Comparison of ENCODE assay signal across 1 cellular context in the genomic region with DNA sequence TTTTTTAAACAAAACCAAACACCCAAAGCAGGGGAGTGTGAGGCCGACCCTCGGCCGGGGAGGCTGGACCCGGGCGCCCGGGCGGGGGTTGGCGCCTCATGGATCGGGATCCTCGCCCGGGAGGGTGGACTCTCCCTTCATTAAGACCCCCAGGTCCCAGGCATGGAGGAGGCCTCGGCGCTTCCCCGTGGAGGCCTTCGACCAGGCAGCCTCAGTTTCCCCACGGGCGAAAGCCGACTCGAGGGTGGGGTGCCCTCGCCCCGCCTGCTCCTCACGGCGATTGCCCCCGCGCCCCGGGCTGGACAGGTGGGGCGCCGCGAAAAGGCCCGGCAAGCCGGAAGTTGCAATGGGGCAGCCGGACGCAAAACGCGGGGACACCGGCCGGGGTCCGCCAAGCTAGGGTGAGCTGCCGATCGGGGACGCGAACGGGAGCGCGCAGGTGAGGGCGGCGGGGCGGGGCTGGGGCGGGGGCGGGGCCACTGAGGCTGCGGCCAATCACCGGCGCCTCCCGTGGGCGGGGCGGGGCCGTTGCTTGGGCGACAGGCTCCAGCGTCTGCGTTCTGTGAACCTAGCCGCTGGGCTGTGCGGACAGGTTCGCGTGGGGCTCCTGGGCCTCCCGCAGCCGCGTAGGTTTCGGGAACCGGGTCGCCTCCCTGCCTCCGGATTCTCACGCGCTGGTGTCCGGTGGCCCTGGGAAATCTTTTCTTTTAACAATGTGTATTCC.
TF ChIP-seq lines count a peak whose summit lies in the region.

No MANE protein-coding gene starts in this region.

TF ChIP-seq in HEK293, 187 proteins besides CTCF, POLR2A, EP300 and RAD21 (continued from another document and continues in another):
- TF ChIP-seq, protein P1, sequence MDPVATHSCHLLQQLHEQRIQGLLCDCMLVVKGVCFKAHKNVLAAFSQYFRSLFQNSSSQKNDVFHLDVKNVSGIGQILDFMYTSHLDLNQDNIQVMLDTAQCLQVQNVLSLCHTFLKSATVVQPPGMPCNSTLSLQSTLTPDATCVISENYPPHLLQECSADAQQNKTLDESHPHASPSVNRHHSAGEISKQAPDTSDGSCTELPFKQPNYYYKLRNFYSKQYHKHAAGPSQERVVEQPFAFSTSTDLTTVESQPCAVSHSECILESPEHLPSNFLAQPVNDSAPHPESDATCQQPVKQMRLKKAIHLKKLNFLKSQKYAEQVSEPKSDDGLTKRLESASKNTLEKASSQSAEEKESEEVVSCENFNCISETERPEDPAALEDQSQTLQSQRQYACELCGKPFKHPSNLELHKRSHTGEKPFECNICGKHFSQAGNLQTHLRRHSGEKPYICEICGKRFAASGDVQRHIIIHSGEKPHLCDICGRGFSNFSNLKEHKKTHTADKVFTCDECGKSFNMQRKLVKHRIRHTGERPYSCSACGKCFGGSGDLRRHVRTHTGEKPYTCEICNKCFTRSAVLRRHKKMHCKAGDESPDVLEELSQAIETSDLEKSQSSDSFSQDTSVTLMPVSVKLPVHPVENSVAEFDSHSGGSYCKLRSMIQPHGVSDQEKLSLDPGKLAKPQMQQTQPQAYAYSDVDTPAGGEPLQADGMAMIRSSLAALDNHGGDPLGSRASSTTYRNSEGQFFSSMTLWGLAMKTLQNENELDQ (tag by site-specific recombination; IDR thresholded peaks at IDR 0.05; ENCODE audit: low read depth): no peak
- TF ChIP-seq, protein P2, sequence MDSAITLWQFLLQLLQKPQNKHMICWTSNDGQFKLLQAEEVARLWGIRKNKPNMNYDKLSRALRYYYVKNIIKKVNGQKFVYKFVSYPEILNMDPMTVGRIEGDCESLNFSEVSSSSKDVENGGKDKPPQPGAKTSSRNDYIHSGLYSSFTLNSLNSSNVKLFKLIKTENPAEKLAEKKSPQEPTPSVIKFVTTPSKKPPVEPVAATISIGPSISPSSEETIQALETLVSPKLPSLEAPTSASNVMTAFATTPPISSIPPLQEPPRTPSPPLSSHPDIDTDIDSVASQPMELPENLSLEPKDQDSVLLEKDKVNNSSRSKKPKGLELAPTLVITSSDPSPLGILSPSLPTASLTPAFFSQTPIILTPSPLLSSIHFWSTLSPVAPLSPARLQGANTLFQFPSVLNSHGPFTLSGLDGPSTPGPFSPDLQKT (IDR thresholded peaks at IDR 0.05; ENCODE audit: borderline replicate concordance, low read depth, low read length): no peak
- TF ChIP-seq ZNF626 (tag by site-specific recombination; IDR thresholded peaks at IDR 0.05): no peak
- no peak for TF ChIP-seq GLI2 (tag by site-specific recombination; IDR thresholded peaks at IDR 0.05; ENCODE audit: borderline replicate concordance, low read depth)
- peak; percentile 64 for TF ChIP-seq GLIS1 (tag by site-specific recombination; IDR thresholded peaks at IDR 0.05)
- TF ChIP-seq, protein P3, sequence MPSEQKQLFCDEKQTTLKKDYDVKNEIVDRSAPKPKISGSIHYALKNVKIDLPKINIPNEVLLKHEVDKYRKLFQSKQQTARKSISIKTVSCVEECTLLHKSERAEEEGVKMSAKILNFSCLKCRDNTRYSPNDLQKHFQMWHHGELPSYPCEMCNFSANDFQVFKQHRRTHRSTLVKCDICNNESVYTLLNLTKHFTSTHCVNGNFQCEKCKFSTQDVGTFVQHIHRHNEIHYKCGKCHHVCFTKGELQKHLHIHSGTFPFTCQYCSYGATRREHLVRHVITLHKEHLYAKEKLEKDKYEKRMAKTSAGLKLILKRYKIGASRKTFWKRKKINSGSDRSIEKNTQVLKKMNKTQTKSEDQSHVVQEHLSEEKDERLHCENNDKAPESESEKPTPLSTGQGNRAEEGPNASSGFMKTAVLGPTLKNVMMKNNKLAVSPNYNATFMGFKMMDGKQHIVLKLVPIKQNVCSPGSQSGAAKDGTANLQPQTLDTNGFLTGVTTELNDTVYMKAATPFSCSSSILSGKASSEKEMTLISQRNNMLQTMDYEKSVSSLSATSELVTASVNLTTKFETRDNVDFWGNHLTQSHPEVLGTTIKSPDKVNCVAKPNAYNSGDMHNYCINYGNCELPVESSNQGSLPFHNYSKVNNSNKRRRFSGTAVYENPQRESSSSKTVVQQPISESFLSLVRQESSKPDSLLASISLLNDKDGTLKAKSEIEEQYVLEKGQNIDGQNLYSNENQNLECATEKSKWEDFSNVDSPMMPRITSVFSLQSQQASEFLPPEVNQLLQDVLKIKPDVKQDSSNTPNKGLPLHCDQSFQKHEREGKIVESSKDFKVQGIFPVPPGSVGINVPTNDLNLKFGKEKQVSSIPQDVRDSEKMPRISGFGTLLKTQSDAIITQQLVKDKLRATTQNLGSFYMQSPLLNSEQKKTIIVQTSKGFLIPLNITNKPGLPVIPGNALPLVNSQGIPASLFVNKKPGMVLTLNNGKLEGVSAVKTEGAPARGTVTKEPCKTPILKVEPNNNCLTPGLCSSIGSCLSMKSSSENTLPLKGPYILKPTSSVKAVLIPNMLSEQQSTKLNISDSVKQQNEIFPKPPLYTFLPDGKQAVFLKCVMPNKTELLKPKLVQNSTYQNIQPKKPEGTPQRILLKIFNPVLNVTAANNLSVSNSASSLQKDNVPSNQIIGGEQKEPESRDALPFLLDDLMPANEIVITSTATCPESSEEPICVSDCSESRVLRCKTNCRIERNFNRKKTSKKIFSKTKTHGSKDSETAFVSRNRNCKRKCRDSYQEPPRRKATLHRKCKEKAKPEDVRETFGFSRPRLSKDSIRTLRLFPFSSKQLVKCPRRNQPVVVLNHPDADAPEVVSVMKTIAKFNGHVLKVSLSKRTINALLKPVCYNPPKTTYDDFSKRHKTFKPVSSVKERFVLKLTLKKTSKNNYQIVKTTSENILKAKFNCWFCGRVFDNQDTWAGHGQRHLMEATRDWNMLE (tag by site-specific recombination; conservative IDR thresholded peaks at IDR 0.05; ENCODE audit: low read depth): peak; percentile 53; the same call in 1 of the 2 replicates
- no peak for TF ChIP-seq ZNF555 (tag by site-specific recombination; conservative IDR thresholded peaks at IDR 0.05)
- TF ChIP-seq SALL2 (tag by site-specific recombination; IDR thresholded peaks at IDR 0.05; ENCODE audit: borderline replicate concordance): no peak
- TF ChIP-seq, protein P4, sequence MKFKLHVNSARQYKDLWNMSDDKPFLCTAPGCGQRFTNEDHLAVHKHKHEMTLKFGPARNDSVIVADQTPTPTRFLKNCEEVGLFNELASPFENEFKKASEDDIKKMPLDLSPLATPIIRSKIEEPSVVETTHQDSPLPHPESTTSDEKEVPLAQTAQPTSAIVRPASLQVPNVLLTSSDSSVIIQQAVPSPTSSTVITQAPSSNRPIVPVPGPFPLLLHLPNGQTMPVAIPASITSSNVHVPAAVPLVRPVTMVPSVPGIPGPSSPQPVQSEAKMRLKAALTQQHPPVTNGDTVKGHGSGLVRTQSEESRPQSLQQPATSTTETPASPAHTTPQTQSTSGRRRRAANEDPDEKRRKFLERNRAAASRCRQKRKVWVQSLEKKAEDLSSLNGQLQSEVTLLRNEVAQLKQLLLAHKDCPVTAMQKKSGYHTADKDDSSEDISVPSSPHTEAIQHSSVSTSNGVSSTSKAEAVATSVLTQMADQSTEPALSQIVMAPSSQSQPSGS (tag by site-specific recombination; IDR thresholded peaks at IDR 0.05; ENCODE audit: low read depth): no peak
- TF ChIP-seq ZNF433 (tag by site-specific recombination; IDR thresholded peaks at IDR 0.05; ENCODE audit: low read depth): no peak
- TF ChIP-seq ZNF354C (tag by site-specific recombination; IDR thresholded peaks at IDR 0.05; ENCODE audit: borderline replicate concordance, low read depth): no peak
- no peak for TF ChIP-seq ZNF426 (tag by site-specific recombination; IDR thresholded peaks at IDR 0.05)
- TF ChIP-seq BCL11B (tag by site-specific recombination; IDR thresholded peaks at IDR 0.05; ENCODE audit: low read depth): peak; percentile 90
- TF ChIP-seq, protein P5, sequence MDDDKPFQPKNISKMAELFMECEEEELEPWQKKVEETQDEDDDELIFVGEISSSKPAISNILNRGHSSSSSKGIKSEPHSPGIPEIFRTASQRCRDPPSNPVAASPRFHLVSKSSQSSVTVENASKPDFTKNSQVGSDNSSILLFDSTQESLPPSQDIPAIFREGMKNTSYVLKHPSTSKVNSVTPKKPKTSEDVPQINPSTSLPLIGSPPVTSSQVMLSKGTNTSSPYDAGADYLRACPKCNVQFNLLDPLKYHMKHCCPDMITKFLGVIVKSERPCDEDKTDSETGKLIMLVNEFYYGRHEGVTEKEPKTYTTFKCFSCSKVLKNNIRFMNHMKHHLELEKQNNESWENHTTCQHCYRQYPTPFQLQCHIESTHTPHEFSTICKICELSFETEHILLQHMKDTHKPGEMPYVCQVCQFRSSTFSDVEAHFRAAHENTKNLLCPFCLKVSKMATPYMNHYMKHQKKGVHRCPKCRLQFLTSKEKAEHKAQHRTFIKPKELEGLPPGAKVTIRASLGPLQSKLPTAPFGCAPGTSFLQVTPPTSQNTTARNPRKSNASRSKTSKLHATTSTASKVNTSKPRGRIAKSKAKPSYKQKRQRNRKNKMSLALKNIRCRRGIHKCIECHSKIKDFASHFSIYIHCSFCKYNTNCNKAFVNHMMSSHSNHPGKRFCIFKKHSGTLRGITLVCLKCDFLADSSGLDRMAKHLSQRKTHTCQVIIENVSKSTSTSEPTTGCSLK (tag by site-specific recombination; IDR thresholded peaks at IDR 0.05): no peak
- TF ChIP-seq SCRT1 (tag by site-specific recombination; IDR thresholded peaks at IDR 0.05; ENCODE audit: borderline replicate concordance): peak; percentile 56; the same call in 1 of the 2 replicates
- TF ChIP-seq, protein P6, sequence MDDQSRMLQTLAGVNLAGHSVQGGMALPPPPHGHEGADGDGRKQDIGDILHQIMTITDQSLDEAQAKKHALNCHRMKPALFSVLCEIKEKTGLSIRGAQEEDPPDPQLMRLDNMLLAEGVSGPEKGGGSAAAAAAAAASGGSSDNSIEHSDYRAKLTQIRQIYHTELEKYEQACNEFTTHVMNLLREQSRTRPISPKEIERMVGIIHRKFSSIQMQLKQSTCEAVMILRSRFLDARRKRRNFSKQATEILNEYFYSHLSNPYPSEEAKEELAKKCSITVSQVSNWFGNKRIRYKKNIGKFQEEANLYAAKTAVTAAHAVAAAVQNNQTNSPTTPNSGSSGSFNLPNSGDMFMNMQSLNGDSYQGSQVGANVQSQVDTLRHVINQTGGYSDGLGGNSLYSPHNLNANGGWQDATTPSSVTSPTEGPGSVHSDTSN (CRISPR knock-in tag; IDR thresholded peaks at IDR 0.05): peak; percentile 86; the same call in 1 of the 2 replicates
- TF ChIP-seq ZFP37 (tag by site-specific recombination; IDR thresholded peaks at IDR 0.05): peak; percentile 80
- TF ChIP-seq ZNF157 (tag by site-specific recombination; IDR thresholded peaks at IDR 0.05): no peak
- TF ChIP-seq, protein P7, sequence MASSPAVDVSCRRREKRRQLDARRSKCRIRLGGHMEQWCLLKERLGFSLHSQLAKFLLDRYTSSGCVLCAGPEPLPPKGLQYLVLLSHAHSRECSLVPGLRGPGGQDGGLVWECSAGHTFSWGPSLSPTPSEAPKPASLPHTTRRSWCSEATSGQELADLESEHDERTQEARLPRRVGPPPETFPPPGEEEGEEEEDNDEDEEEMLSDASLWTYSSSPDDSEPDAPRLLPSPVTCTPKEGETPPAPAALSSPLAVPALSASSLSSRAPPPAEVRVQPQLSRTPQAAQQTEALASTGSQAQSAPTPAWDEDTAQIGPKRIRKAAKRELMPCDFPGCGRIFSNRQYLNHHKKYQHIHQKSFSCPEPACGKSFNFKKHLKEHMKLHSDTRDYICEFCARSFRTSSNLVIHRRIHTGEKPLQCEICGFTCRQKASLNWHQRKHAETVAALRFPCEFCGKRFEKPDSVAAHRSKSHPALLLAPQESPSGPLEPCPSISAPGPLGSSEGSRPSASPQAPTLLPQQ (tag by site-specific recombination; IDR thresholded peaks at IDR 0.05): peak; percentile 77
- TF ChIP-seq ZNF501 (tag by site-specific recombination; IDR thresholded peaks at IDR 0.05): 0 out of 2 replicates have a peak, but pooled peaks have one; percentile 66
- TF ChIP-seq, protein P8, sequence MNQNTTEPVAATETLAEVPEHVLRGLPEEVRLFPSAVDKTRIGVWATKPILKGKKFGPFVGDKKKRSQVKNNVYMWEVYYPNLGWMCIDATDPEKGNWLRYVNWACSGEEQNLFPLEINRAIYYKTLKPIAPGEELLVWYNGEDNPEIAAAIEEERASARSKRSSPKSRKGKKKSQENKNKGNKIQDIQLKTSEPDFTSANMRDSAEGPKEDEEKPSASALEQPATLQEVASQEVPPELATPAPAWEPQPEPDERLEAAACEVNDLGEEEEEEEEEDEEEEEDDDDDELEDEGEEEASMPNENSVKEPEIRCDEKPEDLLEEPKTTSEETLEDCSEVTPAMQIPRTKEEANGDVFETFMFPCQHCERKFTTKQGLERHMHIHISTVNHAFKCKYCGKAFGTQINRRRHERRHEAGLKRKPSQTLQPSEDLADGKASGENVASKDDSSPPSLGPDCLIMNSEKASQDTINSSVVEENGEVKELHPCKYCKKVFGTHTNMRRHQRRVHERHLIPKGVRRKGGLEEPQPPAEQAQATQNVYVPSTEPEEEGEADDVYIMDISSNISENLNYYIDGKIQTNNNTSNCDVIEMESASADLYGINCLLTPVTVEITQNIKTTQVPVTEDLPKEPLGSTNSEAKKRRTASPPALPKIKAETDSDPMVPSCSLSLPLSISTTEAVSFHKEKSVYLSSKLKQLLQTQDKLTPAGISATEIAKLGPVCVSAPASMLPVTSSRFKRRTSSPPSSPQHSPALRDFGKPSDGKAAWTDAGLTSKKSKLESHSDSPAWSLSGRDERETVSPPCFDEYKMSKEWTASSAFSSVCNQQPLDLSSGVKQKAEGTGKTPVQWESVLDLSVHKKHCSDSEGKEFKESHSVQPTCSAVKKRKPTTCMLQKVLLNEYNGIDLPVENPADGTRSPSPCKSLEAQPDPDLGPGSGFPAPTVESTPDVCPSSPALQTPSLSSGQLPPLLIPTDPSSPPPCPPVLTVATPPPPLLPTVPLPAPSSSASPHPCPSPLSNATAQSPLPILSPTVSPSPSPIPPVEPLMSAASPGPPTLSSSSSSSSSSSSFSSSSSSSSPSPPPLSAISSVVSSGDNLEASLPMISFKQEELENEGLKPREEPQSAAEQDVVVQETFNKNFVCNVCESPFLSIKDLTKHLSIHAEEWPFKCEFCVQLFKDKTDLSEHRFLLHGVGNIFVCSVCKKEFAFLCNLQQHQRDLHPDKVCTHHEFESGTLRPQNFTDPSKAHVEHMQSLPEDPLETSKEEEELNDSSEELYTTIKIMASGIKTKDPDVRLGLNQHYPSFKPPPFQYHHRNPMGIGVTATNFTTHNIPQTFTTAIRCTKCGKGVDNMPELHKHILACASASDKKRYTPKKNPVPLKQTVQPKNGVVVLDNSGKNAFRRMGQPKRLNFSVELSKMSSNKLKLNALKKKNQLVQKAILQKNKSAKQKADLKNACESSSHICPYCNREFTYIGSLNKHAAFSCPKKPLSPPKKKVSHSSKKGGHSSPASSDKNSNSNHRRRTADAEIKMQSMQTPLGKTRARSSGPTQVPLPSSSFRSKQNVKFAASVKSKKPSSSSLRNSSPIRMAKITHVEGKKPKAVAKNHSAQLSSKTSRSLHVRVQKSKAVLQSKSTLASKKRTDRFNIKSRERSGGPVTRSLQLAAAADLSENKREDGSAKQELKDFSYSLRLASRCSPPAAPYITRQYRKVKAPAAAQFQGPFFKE (tag by site-specific recombination; IDR thresholded peaks at IDR 0.05; ENCODE audit: borderline replicate concordance): no peak
- TF ChIP-seq, protein P9, sequence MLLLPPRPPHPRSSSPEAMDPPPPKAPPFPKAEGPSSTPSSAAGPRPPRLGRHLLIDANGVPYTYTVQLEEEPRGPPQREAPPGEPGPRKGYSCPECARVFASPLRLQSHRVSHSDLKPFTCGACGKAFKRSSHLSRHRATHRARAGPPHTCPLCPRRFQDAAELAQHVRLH (tag by site-specific recombination; IDR thresholded peaks at IDR 0.05): peak; percentile 29; the same call in 1 of the 2 replicates
- TF ChIP-seq ZNF530 (tag by site-specific recombination; IDR thresholded peaks at IDR 0.05; ENCODE audit: low read depth): no peak
